ENCODE assay signal across 4 cellular contexts in the genomic region with DNA sequence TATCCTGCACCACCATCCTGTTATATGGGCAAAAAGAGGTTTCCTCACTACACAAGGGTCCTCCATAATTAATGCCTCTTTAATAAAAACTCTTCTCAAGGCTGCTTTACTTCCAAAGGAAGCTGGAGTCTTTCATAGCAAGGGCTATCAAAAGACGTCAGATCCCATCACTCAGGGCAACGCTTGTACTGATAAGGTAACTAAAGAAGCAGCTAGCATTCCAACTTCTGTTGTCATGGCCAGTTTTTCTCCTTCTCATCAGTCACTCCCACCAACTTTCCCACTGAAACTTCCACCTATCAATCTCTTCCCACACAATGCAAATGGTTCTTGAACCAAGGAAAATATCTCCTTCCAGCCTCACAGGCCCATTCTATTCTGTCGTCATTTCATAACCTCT. TPM values are rescaled to one million over a fixed set of nuclear protein-coding genes. Genes with fewer than 3 reads are reported as not detected.
A peak's percentile ranks its signal among the peaks of the same experiment; 100 is the strongest.
DNase-seq lines count a peak whose midpoint lies in the region; ATAC-seq, FAIRE-seq and TF ChIP-seq lines count a peak whose summit lies in the region.
"Not testable (repeated sequence)": the region's sequence is repeated elsewhere in the genome, so short reads cannot be mapped to it uniquely, and the experiment has no call there.

No MANE protein-coding gene starts in this region.

- not testable (repeated sequence) for H2AFZ ChIP-seq in K562 (ENCODE audit: low read depth, low read length)

- intact Hi-C loops in K562 (cut with micrococcal nuclease), result not testable (repeated sequence)

- POLR2A ChIA-PET in K562 (lab: Yijun Ruan, JAX), result interaction anchor here (1.2 kb wide), 1 partner anchor 10 kb away, joined by 5 read pairs; no protein-coding TSS in a partner anchor

- H3K4me3 ChIP-seq in K562; fibroblast of pulmonary artery (replicated peaks; ENCODE audit: low read depth, low read length): not testable (repeated sequence)

- in situ Hi-C loops in K562 (cut with MboI), result not testable (repeated sequence)

- BruUV-seq in K562 (replicated peaks; lab: Mats Ljungman, UMichigan), result not testable (repeated sequence)

- H4K20me1 ChIP-seq in K562 (replicated peaks; ENCODE audit: control insufficient read depth, insufficient read depth, low read length), result not testable (repeated sequence)

- 15% methylated on average over 2 of the region's 3 CpGs for WGBS in K562 (ENCODE audit: insufficient coverage, low coverage, missing lambda C conversion rate)

- not testable (repeated sequence) for H3K9ac ChIP-seq in K562 (ENCODE audit: insufficient read depth in 1 of 2, low read depth in 2 of 2, low read length in 2 of 2)

- not testable (repeated sequence) for TF ChIP-seq EP300 in K562 (IDR thresholded peaks at IDR 0.05; ENCODE audit: low read length)

- not testable (repeated sequence) for H3K36me3 ChIP-seq in K562 (ENCODE audit: control insufficient read depth, insufficient read depth, low read length)

- TF ChIP-seq RAD21 in K562 (CRISPR knock-in tag; conservative IDR thresholded peaks at IDR 0.05 in 1 of 2, IDR thresholded peaks at IDR 0.05 in 1 of 2), result not testable (repeated sequence)

- TF ChIP-seq POLR2A in K562 (conservative IDR thresholded peaks at IDR 0.05), result not testable (repeated sequence)

- not testable (repeated sequence) for H3K79me2 ChIP-seq in K562 (ENCODE audit: control insufficient read depth, insufficient read depth, low read length)

- CTCF ChIA-PET in K562 (lab: Yijun Ruan, JAX; ENCODE audit: low intra/inter-chr PET ratio), result not testable (repeated sequence)

- not testable (repeated sequence) for H3K4me2 ChIP-seq in K562 (ENCODE audit: insufficient read depth, low read length)

- H3K9me3 ChIP-seq in K562 (replicated peaks; ENCODE audit: control insufficient read depth, insufficient read depth, low read depth, low read length), result not testable (repeated sequence)

- not testable (repeated sequence) for H3K9me1 ChIP-seq in K562 (ENCODE audit: control insufficient read depth, insufficient read depth, low read length)

- TF ChIP-seq CTCF in K562 (IDR thresholded peaks at IDR 0.05 in 2 of 3, conservative IDR thresholded peaks at IDR 0.05 in 1 of 3; ENCODE audit: insufficient read depth in 2 of 3, low read depth in 1 of 3, low read length in 3 of 3); fibroblast of pulmonary artery (IDR thresholded peaks at IDR 0.05; ENCODE audit: low read length, missing control alignments): not testable (repeated sequence)

- not testable (repeated sequence) for H3K4me1 ChIP-seq in K562 (replicated peaks in 1 of 2; ENCODE audit: control insufficient read depth in 2 of 2, insufficient read depth in 2 of 2, low read length in 2 of 2)

- H3K27ac ChIP-seq in K562 (ENCODE audit: extremely low read depth, low read depth, low read length), result not testable (repeated sequence)

- not testable (repeated sequence) for FAIRE-seq in K562 (lab: Jason Lieb, UNC)

- not testable (repeated sequence) for ATAC-seq in K562

- DNase-seq in NCI-H226, result peak; percentile 96
- DNase-seq in amniotic epithelial cell (ENCODE audit: low read depth), result peak; percentile 84
- DNase-seq in K562 (ENCODE audit: extremely low read depth in 1 of 4, low spot score in 3 of 4), result not testable (repeated sequence)
- DNase-seq in fibroblast of pulmonary artery (ENCODE audit: low read depth), result peak; percentile 21

- H3K27me3 ChIP-seq in K562 (ENCODE audit: control insufficient read depth in 2 of 2, insufficient read depth in 2 of 2, low read length in 2 of 2), result not testable (repeated sequence)

TF ChIP-seq in K562, 482 proteins besides CTCF, POLR2A, EP300 and RAD21:
- peak; percentile 66 for TF ChIP-seq RFX1 (IDR thresholded peaks at IDR 0.05)

RNA-seq across cellular contexts. Expression of gene ANKRD13C, which starts 17.1 kb away (rescaled TPM):
- total RNA-seq in K562 (2011; cell fraction: chromatin; rRNA removed; ENCODE audit: low replicate concordance), result 16.8 and 35.6 TPM in 2 replicates
- 16.3 and 17.8 TPM in 2 replicates for total RNA-seq in K562 (2011; cell fraction: nucleolus; rRNA removed)
- total RNA-seq in K562 (2011; cell fraction: nucleoplasm; rRNA removed), result 17.1 and 22.2 TPM in 2 replicates
- 16.0 and 16.7 TPM in 2 replicates for total RNA-seq in K562 (2014; rRNA removed)
- total RNA-seq in K562 (2014; rRNA removed; fragmentation: Illumina TruSeq; extraction: Trizol), result 16.6 and 19.3 TPM in 2 replicates
- 20.8 and 22.8 TPM in 2 replicates for total RNA-seq in K562 (2015; rRNA removed; fragmentation: Illumina TruSeq; extraction: Trizol)
- total RNA-seq in K562 (2021), result 13.9 and 15.0 TPM in 2 replicates
- 6.5 and 8.7 TPM in 2 replicates for polyA plus RNA-seq in K562 (2011; rRNA removed)
- polyA plus RNA-seq in K562 (2011; cell fraction: cytosol; rRNA removed), result 3.3 and 5.1 TPM in 2 replicates
- polyA plus RNA-seq in K562 (2011; cell fraction: nucleus; rRNA removed), result 7.8 and 10.6 TPM in 2 replicates
- polyA plus RNA-seq in K562 (2012), result 7.7 and 8.1 TPM in 2 replicates
- polyA plus RNA-seq in K562 (2014; fragmentation: Illumina TruSeq; extraction: Trizol), result 10.2 and 12.5 TPM in 2 replicates
- polyA plus RNA-seq in K562 (2014; fragmentation: Nextera tagmentation; extraction: Ambion mirVana), result 1 to 10 TPM; 3.4 to 4.0 TPM
- polyA plus RNA-seq in K562 (2014; rRNA removed), result 10.3 and 11.9 TPM in 2 replicates
- 13.3 and 15.4 TPM in 2 replicates for polyA minus RNA-seq in K562 (2011; rRNA and poly(A)+ RNA removed)
- polyA minus RNA-seq in K562 (2011; cell fraction: cytosol; rRNA and poly(A)+ RNA removed), result 8.3 and 8.6 TPM in 2 replicates
- 22.3 and 26.2 TPM in 2 replicates for polyA minus RNA-seq in K562 (2011; cell fraction: nucleus; rRNA and poly(A)+ RNA removed)

RNA-seq across cellular contexts. Expression of gene CTH, which starts 39.5 kb away (rescaled TPM):
- total RNA-seq in K562 (2011; cell fraction: chromatin; rRNA removed; ENCODE audit: low replicate concordance), result 20.6 and 29.3 TPM in 2 replicates
- 17.0 and 18.3 TPM in 2 replicates for total RNA-seq in K562 (2011; cell fraction: nucleolus; rRNA removed)
- 18.4 and 19.7 TPM in 2 replicates for total RNA-seq in K562 (2011; cell fraction: nucleoplasm; rRNA removed)
- total RNA-seq in K562 (2014; rRNA removed) (17.3 and 17.4 TPM in 2 replicates), K562 (2014; rRNA removed; fragmentation: Illumina TruSeq; extraction: Trizol) (26.6 and 31.5 TPM in 2 replicates), K562 (2015; rRNA removed; fragmentation: Illumina TruSeq; extraction: Trizol) (7.0 and 8.0 TPM in 2 replicates), K562 (2021) (26.1 and 30.9 TPM in 2 replicates)
- polyA plus RNA-seq in K562 (2011; rRNA removed) (26.9 and 29.9 TPM in 2 replicates), K562 (2014; fragmentation: Illumina TruSeq; extraction: Trizol) (42.0 and 45.3 TPM in 2 replicates), K562 (2014; fragmentation: Nextera tagmentation; extraction: Ambion mirVana) (10 to 100 TPM; 45.6 to 54.4 TPM), K562 (2014; rRNA removed) (34.6 and 36.0 TPM in 2 replicates)
- 26.8 and 27.2 TPM in 2 replicates for polyA plus RNA-seq in K562 (2011; cell fraction: cytosol; rRNA removed)
- polyA plus RNA-seq in K562 (2011; cell fraction: nucleus; rRNA removed), result 18.6 and 20.2 TPM in 2 replicates
- 11.6 and 84.2 TPM in 2 replicates for polyA plus RNA-seq in K562 (2012)
- polyA minus RNA-seq in K562 (2011; rRNA and poly(A)+ RNA removed), result 24.1 and 27.0 TPM in 2 replicates
- polyA minus RNA-seq in K562 (2011; cell fraction: cytosol; rRNA and poly(A)+ RNA removed), result 12.2 and 17.0 TPM in 2 replicates
- polyA minus RNA-seq in K562 (2011; cell fraction: nucleus; rRNA and poly(A)+ RNA removed), result 12.3 and 21.4 TPM in 2 replicates
